Comparison of ENCODE assay signal across 1 cellular context in the genomic region with DNA sequence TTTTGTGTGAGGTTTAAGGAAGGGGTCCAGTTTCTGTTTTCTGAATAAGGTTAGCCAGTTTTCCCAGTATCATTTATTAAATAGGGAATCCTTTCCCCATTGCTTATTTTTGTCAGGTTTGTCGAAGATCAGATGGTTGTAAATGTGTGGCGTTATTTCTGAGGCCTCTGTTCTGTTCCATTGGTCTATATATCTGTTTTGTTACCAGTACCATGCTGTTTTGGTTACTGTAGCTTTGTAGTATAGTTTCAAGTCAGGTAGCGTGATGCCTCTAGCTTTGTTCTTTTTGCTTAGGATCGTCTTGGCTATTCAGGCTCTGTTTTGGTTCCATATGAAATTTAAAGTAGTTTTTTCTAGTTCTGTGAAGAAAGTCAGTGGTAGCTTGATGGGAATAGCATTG. TPM values are rescaled to one million over a fixed set of nuclear protein-coding genes. Genes with fewer than 3 reads are reported as not detected.
"Had no signal": no experiment of that assay in that cellular context is flagged by ENCODE, and none has a peak within 500 bp of the region (broad histone marks: within the 10 kb centered on the region; RNA-seq: fewer than 3 reads in every experiment).

No MANE protein-coding gene starts in this region.

RNA-seq across cellular contexts. Expression of a gene that starts 39.4 kb away (rescaled TPM):
- total RNA-seq: HT-29 had no signal
